In genomic region chr2:45578056-45578843, GRCh38 we compare ENCODE assay signal across 8 cellular contexts. TPM values are rescaled to one million over a fixed set of nuclear protein-coding genes. Genes with fewer than 3 reads are reported as not detected.
DNase-seq lines count a peak whose midpoint lies in the region; ATAC-seq, FAIRE-seq and TF ChIP-seq lines count a peak whose summit lies in the region.

No MANE protein-coding gene starts in this region.

- DNase-seq in SHP77 (lab: John Stamatoyannopoulos, UW) (peak; percentile 1 to 36), SHP77 treated with DMSO at 0.1 percent for 48 hours (lab: John Stamatoyannopoulos, UW) (no peak), NCI-H1694 treated with DMSO at 0.1 percent for 48 hours (lab: John Stamatoyannopoulos, UW) (peak; percentile 34), GM12878 (ENCODE audit: low read depth, low spot score) (no peak), mesothelial cell of epicardium (ENCODE audit: low spot score in 2 of 2, unreplicated experiment in 2 of 2) (no peak), ovary (no peak)
- peak in 4 of 10 donors; percentile 10 to 39 (median 19) for DNase-seq in naive thymus-derived CD8-positive, alpha-beta T cell

- H3K4me3 ChIP-seq in GM12878 (no peak overlapping the region), ovary (no peak overlapping the region)

- H3K4me3 Mint-ChIP-seq in naive thymus-derived CD8-positive, alpha-beta T cell, result no peak overlapping the region
- H3K4me3 Mint-ChIP-seq in mesothelial cell of epicardium, result no peak overlapping the region

- H3K9me3 ChIP-seq in GM12878 (replicated peaks; ENCODE audit: control insufficient read depth, insufficient read depth, low read length), result no peaks in the 10 kb centered on the region
- no peaks in the 10 kb centered on the region for H3K9me3 ChIP-seq in ovary

- peaks cover 13 to 48% (median 25%) of the 10 kb centered on the region in 3 donors for H3K36me3 Mint-ChIP-seq in naive thymus-derived CD8-positive, alpha-beta T cell
- H3K36me3 Mint-ChIP-seq in mesothelial cell of epicardium, result peaks cover 15% of the 10 kb centered on the region

- intact Hi-C loops in GM12878 (cut with micrococcal nuclease; ENCODE audit: unreplicated experiment), result loop anchor here (5.0 kb wide), 1 partner anchor 596 kb away; no protein-coding TSS in a partner anchor
- intact Hi-C loops in ovary (cut with DNase I), result no loop called here

- no peak for FAIRE-seq in GM12878 (lab: Jason Lieb, UNC)

- 94% methylated on average over 5 of the region's 5 CpGs for WGBS in GM12878 (ENCODE audit: insufficient coverage, insufficient replicate concordance, low lambda C conversion rate, missing lambda C conversion rate)
- WGBS in ovary, 3 donors, result 77 to 84% (median 82%) methylated on average over 5 of the region's 5 CpGs

- peak; percentile 76 for ATAC-seq in GM12878
- ATAC-seq in naive thymus-derived CD8-positive, alpha-beta T cell, result peak; percentile 76 to 84
- no peak for ATAC-seq in HG02981 (IDR thresholded peaks at IDR 0.05; ENCODE audit: unreplicated experiment)

- no peaks in the 10 kb centered on the region for H3K4me1 ChIP-seq in GM12878 (ENCODE audit: control insufficient read depth, insufficient read depth, low read length)
- H3K4me1 ChIP-seq in ovary (ENCODE audit: insufficient read depth), result no peaks in the 10 kb centered on the region

- no peaks in the 10 kb centered on the region for H3K9me3 Mint-ChIP-seq in naive thymus-derived CD8-positive, alpha-beta T cell
- H3K9me3 Mint-ChIP-seq in mesothelial cell of epicardium, result no peaks in the 10 kb centered on the region

- no peaks in the 10 kb centered on the region for H4K20me1 ChIP-seq in GM12878 (ENCODE audit: control insufficient read depth, insufficient read depth)

- no peak overlapping the region for H3K4me2 ChIP-seq in GM12878 (ENCODE audit: control insufficient read depth, insufficient read depth)

- POLR2A ChIA-PET in GM12878 (lab: Charles Lee), result interaction anchor here (0.6 kb wide), 1 partner anchor 1399 kb away, joined by 6 read pairs; no protein-coding TSS in a partner anchor
- POLR2A ChIA-PET in naive thymus-derived CD8-positive, alpha-beta T cell (lab: Charles Lee), result no interaction called here

- H3K9ac ChIP-seq in GM12878 (ENCODE audit: control insufficient read depth, insufficient read depth, low read length), result no peak overlapping the region

- TF ChIP-seq CTCF in GM12878 (IDR thresholded peaks at IDR 0.05 in 2 of 3, conservative IDR thresholded peaks at IDR 0.05 in 1 of 3; ENCODE audit: control insufficient read depth in 2 of 3, extremely low read depth in 1 of 3, insufficient read depth in 1 of 3, low read depth in 3 of 3, low read length in 3 of 3) (peak in 1 of 3 experiments; percentile 39; a peak in 2 of 6 replicates), mesothelial cell of epicardium (IDR thresholded peaks at IDR 0.05; ENCODE audit: unreplicated experiment) (no peak), ovary (IDR thresholded peaks at IDR 0.05) (no peak)

- TF ChIP-seq EP300 in GM12878 (IDR thresholded peaks at IDR 0.05; ENCODE audit: borderline replicate concordance in 1 of 2, control insufficient read depth in 1 of 2, low read depth in 2 of 2, low read length in 2 of 2) (no peak), ovary (IDR thresholded peaks at IDR 0.05) (no peak)

- TF ChIP-seq POLR2A in GM12878 (IDR thresholded peaks at IDR 0.05; ENCODE audit: low read depth, low read length), result no peak
- no peak for TF ChIP-seq POLR2A in ovary (IDR thresholded peaks at IDR 0.05)

- peak overlapping the region in 1 of 10 donors; percentile 40 for H3K27ac Mint-ChIP-seq in naive thymus-derived CD8-positive, alpha-beta T cell
- no peak overlapping the region for H3K27ac Mint-ChIP-seq in mesothelial cell of epicardium

- H3K27me3 Mint-ChIP-seq in naive thymus-derived CD8-positive, alpha-beta T cell, result no peaks in the 10 kb centered on the region
- H3K27me3 Mint-ChIP-seq in mesothelial cell of epicardium (ENCODE audit: low read depth), result no peaks in the 10 kb centered on the region

- H3K79me2 ChIP-seq in GM12878 (ENCODE audit: control insufficient read depth, insufficient read depth, low read length), result no peaks in the 10 kb centered on the region

- BruUV-seq in GM12878 (replicated peaks; lab: Mats Ljungman, UMichigan), result no TSS peak

- H3K36me3 ChIP-seq in GM12878 (ENCODE audit: control insufficient read depth in 2 of 2, insufficient read depth in 2 of 2, low read length in 1 of 2) (peaks cover 2 to 8% of the 10 kb centered on the region in 2 experiments; a peak in 2 of 4 replicates), ovary (no peaks in the 10 kb centered on the region)

- SMC1A ChIA-PET in GM12878 (lab: Charles Lee; ENCODE audit: uncharacterized antibody, unreplicated experiment), result interaction anchor here (0.6 to 2.2 kb wide), 4 partner anchors 9 to 1918 kb away, joined by 3 to 6 read pairs (median 4); no protein-coding TSS in a partner anchor

- RAD21 ChIA-PET in GM12878 (lab: Charles Lee; ENCODE audit: unreplicated experiment), result no interaction called here

- in situ Hi-C loops in GM12878 (cut with MboI), result no loop called here

- TF ChIP-seq RAD21 in GM12878 (IDR thresholded peaks at IDR 0.05; ENCODE audit: insufficient read depth, low read depth, low read length), result peak; percentile 49; the same call in 1 of the 2 replicates

- H2AFZ ChIP-seq in GM12878 (ENCODE audit: control insufficient read depth, low read depth, low read length), result no peak overlapping the region

- H3K27ac ChIP-seq in GM12878 (ENCODE audit: control insufficient read depth, insufficient read depth) (no peak overlapping the region), ovary (no peak overlapping the region)

- H3K27me3 ChIP-seq in GM12878 (replicated peaks in 1 of 2; ENCODE audit: control insufficient read depth in 2 of 2, insufficient read depth in 2 of 2, low read length in 1 of 2) (no peaks in the 10 kb centered on the region), ovary (no peaks in the 10 kb centered on the region)

- H3K4me1 Mint-ChIP-seq in naive thymus-derived CD8-positive, alpha-beta T cell, result peaks cover 0 to 3% (median under 1%) of the 10 kb centered on the region in 4 donors
- peaks cover 8% of the 10 kb centered on the region for H3K4me1 Mint-ChIP-seq in mesothelial cell of epicardium

- CTCF ChIA-PET in GM12878 (lab: Yijun Ruan, JAX), result interaction anchor here (1.0 to 4.9 kb wide), 6 partner anchors 10 to 1098 kb away, joined by 3 to 35 read pairs (median 6); no protein-coding TSS in a partner anchor

TF ChIP-seq in GM12878, 131 proteins besides CTCF, POLR2A, EP300 and RAD21:
- TF ChIP-seq SPI1 (IDR thresholded peaks at IDR 0.05; ENCODE audit: borderline replicate concordance, insufficient read depth, low read depth, low read length), result no peak
- TF ChIP-seq IKZF1 (conservative IDR thresholded peaks at IDR 0.05), result no peak
- TF ChIP-seq NR2C1 (IDR thresholded peaks at IDR 0.05), result 0 out of 2 replicates have a peak, but pooled peaks have one; percentile 25

RNA-seq across cellular contexts. Expression of gene SRBD1, which starts 32.8 kb away (rescaled TPM):
- 80.4 and 82.4 TPM in 2 replicates for total RNA-seq in GM12878 (2013; cell fraction: nucleolus; rRNA removed)
- total RNA-seq in GM12878 (2014; rRNA removed) (22.5 and 28.4 TPM in 2 replicates), GM12878 (2014; rRNA removed; fragmentation: Illumina TruSeq; extraction: Trizol) (33.1 and 34.0 TPM in 2 replicates), GM12878 (2021) (19.7 and 23.7 TPM in 2 replicates), mesothelial cell of epicardium (16.2 to 22.6 TPM (median 19.3 TPM) in 3 replicates), ovary (10 to 100 TPM; 13.1 to 34.8 (median 16.7) TPM)
- polyA plus RNA-seq in GM12878 (2011; ENCODE audit: low read depth), result 5.8 TPM
- polyA plus RNA-seq in GM12878 (2011; rRNA removed) (15.9 and 25.3 TPM in 2 replicates), GM12878 (2014; fragmentation: Illumina TruSeq; extraction: Trizol) (22.4 and 34.4 TPM in 2 replicates), GM12878 (2014; fragmentation: Nextera tagmentation; extraction: Ambion mirVana) (10 to 100 TPM in 1 of 2 experiments, 1 to 10 TPM in 1; 9.7 to 13.1 TPM), GM12878 (2014; rRNA removed) (9.1 and 12.7 TPM in 2 replicates), GM12878 (2016; fragmentation: Nextera tagmentation; extraction: Ambion mirVana) (10 to 100 TPM; 20.4 to 21.6 TPM), ovary (1 to 10 TPM; 4.8 to 7.7 TPM)
- polyA plus RNA-seq in GM12878 (2011; cell fraction: cytosol; rRNA removed), result 6.7 and 8.0 TPM in 2 replicates
- 10.1 and 13.6 TPM in 2 replicates for polyA plus RNA-seq in GM12878 (2011; cell fraction: nucleus; rRNA removed)
- 6.9 and 10.2 TPM in 2 replicates for polyA plus RNA-seq in GM12878 (2012)
- 42.3 and 53.0 TPM in 2 replicates for polyA minus RNA-seq in GM12878 (2011; rRNA and poly(A)+ RNA removed)
- polyA minus RNA-seq in GM12878 (2011; cell fraction: cytosol; rRNA and poly(A)+ RNA removed), result 16.4 and 17.9 TPM in 2 replicates
- polyA minus RNA-seq in GM12878 (2011; cell fraction: nucleus; rRNA and poly(A)+ RNA removed), result 35.5 and 46.9 TPM in 2 replicates
- 10 to 100 TPM; 24.5 to 26.3 TPM for total RNA-seq in naive thymus-derived CD8-positive, alpha-beta T cell
- polyA plus RNA-seq in naive thymus-derived CD8-positive, alpha-beta T cell, result 10 to 100 TPM; 13.2 to 14.5 (median 14.4) TPM

Comparison
In these comparisons a context has a peak if more than half of its experiments do, and no peak if none do; other contexts are left out.
1. DNase-seq: peak in SHP77 (2 of 2) and NCI-H1694 treated with DMSO at 0.1 percent for 48 hours (single experiment); none in SHP77 treated with DMSO at 0.1 percent for 48 hours (single experiment), GM12878 (single experiment), mesothelial cell of epicardium (0 of 2) and ovary (0 of 5).